19 cellular contexts compared by ENCODE assay signal in the genomic region with DNA sequence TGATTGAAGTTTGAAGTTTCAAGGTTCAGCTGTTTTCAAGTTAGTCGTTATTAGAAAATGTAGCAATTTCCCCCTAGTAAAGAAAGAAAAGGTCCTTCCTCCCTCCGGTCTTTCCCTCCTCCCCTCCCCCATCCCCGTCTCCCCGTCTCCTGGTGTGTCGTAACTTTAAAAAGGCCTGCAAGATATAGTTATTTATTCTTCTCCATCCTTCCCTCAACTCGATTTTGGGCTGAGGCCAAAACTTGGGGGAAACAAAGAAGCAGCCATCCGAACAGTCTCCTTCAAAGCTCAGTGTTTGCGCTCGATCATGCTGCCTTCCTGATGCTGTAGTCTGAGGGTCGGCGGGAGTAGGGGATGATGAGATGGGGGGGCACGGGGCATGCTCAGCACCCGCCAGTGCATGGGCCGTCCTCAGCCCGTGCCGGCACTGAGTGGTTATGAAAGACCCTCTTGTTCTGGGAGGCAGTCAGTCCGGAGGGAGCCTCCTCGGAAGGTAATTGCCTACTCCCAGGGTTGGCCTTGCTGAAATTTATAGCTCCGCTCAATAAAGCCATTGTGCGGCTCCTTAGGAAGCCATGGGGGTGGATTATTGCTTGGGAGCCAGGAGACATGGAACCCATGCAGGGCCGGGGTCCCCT.
DNase-seq lines count a peak whose midpoint lies in the region; ATAC-seq and TF ChIP-seq lines count a peak whose summit lies in the region.
"Had no signal": no experiment of that assay in that cellular context is flagged by ENCODE, and none has a peak within 500 bp of the region (broad histone marks: within the 10 kb centered on the region; RNA-seq: fewer than 3 reads in every experiment).

No MANE protein-coding gene starts in this region.

- no peaks in the 10 kb centered on the region for H4K20me1 ChIP-seq in GM23338 (replicated peaks; ENCODE audit: insufficient read depth)

- H3K27ac ChIP-seq in GM23338 (ENCODE audit: low read depth), result no peak overlapping the region
- H3K27ac ChIP-seq: epithelial cell of prostate, gastroesophageal sphincter had no signal

- H3K4me1 Mint-ChIP-seq in GM23338, result peaks cover 6% of the 10 kb centered on the region; the same call in 1 of the 3 replicates
- H3K4me1 Mint-ChIP-seq: memory B cell had no signal

- H3K4me3 ChIP-seq in GM23338, result no peak overlapping the region
- H3K4me3 ChIP-seq: gastroesophageal sphincter, HAP-1 had no signal

- no peak for TF ChIP-seq CTCF in GM23338 (conservative IDR thresholded peaks at IDR 0.05; ENCODE audit: low read depth in 2 of 2)

- H3K4me2 ChIP-seq in GM23338, result no peak overlapping the region

- intact Hi-C loops in head of caudate nucleus (cut with DNase I), result no loop called here

- H3K27me3 Mint-ChIP-seq in GM23338 (ENCODE audit: insufficient read depth, low read depth, poor library complexity), result peaks cover 2% of the 10 kb centered on the region

- no peak overlapping the region for H3K27ac Mint-ChIP-seq in GM23338
- H3K27ac Mint-ChIP-seq: memory B cell had no signal

- no peaks in the 10 kb centered on the region for H3K79me2 ChIP-seq in GM23338 (replicated peaks; ENCODE audit: insufficient read depth)

- H3K36me3 ChIP-seq in GM23338 (ENCODE audit: insufficient read depth), result no peaks in the 10 kb centered on the region
- H3K36me3 ChIP-seq: gastroesophageal sphincter, HAP-1 had no signal

- H3K4me1 ChIP-seq in GM23338 (ENCODE audit: insufficient read depth), result no peaks in the 10 kb centered on the region
- H3K4me1 ChIP-seq: gastroesophageal sphincter, HAP-1 had no signal

- no peaks in the 10 kb centered on the region for H3F3A ChIP-seq in GM23338 (replicated peaks; ENCODE audit: low read depth)

- peak overlapping the region; percentile 47 for H2AFZ ChIP-seq in GM23338

- no peak overlapping the region for H3K4me3 Mint-ChIP-seq in GM23338
- H3K4me3 Mint-ChIP-seq: memory B cell had no signal

- DNase-seq in GM23338 (ENCODE audit: low spot score), result no peak
- peak; percentile 93 for DNase-seq in NCI-H69 (lab: John Stamatoyannopoulos, UW)
- DNase-seq in head of caudate nucleus, result peak in 24 of 42 donors; percentile 12 to 72 (median 36)
- peak; percentile 52 for DNase-seq in pons (ENCODE audit: low spot score)
- DNase-seq in NCI-H2081 (lab: John Stamatoyannopoulos, UW), result no peak
- no peak for DNase-seq in NCI-H128 (lab: John Stamatoyannopoulos, UW; ENCODE audit: unreplicated experiment)
- DNase-seq: activated CD4-positive, CD25-positive, alpha-beta regulatory T cell; activated effector memory CD4-positive, alpha-beta T cell treated with anti-CD3 and anti-CD28 coated beads, Interleukin-2, amount 50 U/mL, for 16 hours; amniotic stem cell; DMS 273 treated with DMSO at 0.1 percent for 48 hours; NCI-H1930; NCI-H748 treated with DMSO at 0.1 percent for 48 hours; stimulated activated CD4-positive, alpha-beta T cell treated with anti-CD3 and anti-CD28 coated beads, Interleukin-2, amount 100 ng/mL, for 48 hours had no signal

- no peaks in the 10 kb centered on the region for H3K9me2 ChIP-seq in GM23338 (ENCODE audit: insufficient read depth)

- no peaks in the 10 kb centered on the region; the same call in 2 of the 3 replicates for H3K9me3 Mint-ChIP-seq in GM23338
- H3K9me3 Mint-ChIP-seq: memory B cell had no signal

- no peak; the same call in 2 of the 3 replicates for ATAC-seq in GM23338
- no peak for ATAC-seq in HG03565 (IDR thresholded peaks at IDR 0.05; ENCODE audit: unreplicated experiment)
- no peak for ATAC-seq in HG02973 (IDR thresholded peaks at IDR 0.05; ENCODE audit: unreplicated experiment)
- ATAC-seq: gastroesophageal sphincter had no signal

- no peaks in the 10 kb centered on the region for H3K36me3 Mint-ChIP-seq in GM23338 (ENCODE audit: low read depth)
- H3K36me3 Mint-ChIP-seq: memory B cell had no signal

- H3K27me3 ChIP-seq in GM23338 (ENCODE audit: insufficient read depth), result no peaks in the 10 kb centered on the region

TF ChIP-seq in GM23338, 12 proteins besides CTCF, POLR2A, EP300 and RAD21 (continues in another document):
- TF ChIP-seq, protein P1, sequence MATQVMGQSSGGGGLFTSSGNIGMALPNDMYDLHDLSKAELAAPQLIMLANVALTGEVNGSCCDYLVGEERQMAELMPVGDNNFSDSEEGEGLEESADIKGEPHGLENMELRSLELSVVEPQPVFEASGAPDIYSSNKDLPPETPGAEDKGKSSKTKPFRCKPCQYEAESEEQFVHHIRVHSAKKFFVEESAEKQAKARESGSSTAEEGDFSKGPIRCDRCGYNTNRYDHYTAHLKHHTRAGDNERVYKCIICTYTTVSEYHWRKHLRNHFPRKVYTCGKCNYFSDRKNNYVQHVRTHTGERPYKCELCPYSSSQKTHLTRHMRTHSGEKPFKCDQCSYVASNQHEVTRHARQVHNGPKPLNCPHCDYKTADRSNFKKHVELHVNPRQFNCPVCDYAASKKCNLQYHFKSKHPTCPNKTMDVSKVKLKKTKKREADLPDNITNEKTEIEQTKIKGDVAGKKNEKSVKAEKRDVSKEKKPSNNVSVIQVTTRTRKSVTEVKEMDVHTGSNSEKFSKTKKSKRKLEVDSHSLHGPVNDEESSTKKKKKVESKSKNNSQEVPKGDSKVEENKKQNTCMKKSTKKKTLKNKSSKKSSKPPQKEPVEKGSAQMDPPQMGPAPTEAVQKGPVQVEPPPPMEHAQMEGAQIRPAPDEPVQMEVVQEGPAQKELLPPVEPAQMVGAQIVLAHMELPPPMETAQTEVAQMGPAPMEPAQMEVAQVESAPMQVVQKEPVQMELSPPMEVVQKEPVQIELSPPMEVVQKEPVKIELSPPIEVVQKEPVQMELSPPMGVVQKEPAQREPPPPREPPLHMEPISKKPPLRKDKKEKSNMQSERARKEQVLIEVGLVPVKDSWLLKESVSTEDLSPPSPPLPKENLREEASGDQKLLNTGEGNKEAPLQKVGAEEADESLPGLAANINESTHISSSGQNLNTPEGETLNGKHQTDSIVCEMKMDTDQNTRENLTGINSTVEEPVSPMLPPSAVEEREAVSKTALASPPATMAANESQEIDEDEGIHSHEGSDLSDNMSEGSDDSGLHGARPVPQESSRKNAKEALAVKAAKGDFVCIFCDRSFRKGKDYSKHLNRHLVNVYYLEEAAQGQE (IDR thresholded peaks at IDR 0.05; ENCODE audit: unreplicated experiment), result no peak
- no peak for TF ChIP-seq STAT1 (IDR thresholded peaks at IDR 0.05; ENCODE audit: unreplicated experiment)
- no peak for TF ChIP-seq ZNF114 (CRISPR knock-in tag; IDR thresholded peaks at IDR 0.05)
- no peak for TF ChIP-seq NANOG (IDR thresholded peaks at IDR 0.05; ENCODE audit: borderline replicate concordance)
- TF ChIP-seq JUNB (IDR thresholded peaks at IDR 0.05; ENCODE audit: unreplicated experiment), result no peak
- TF ChIP-seq EZH2 (IDR thresholded peaks at IDR 0.05; ENCODE audit: low read depth, unreplicated experiment), result no peak

Comparison
In these comparisons a context has a peak if more than half of its experiments do, and no peak if none do; other contexts are left out.
1. DNase-seq: peak in NCI-H69 (single experiment), head of caudate nucleus (24 of 42) and pons (single experiment); none in GM23338 (single experiment), NCI-H2081 (0 of 2) and NCI-H128 (single experiment).